Comparison of ENCODE assay signal across 8 cellular contexts in genomic region chr3:47380601-47381316, GRCh38. TPM values are rescaled to one million over a fixed set of nuclear protein-coding genes. Genes with fewer than 3 reads are reported as not detected.
DNase-seq lines count a peak whose midpoint lies in the region; ATAC-seq and TF ChIP-seq lines count a peak whose summit lies in the region.

Gene PTPN23 (plus strand): TSS chr3:47381021. CDS start chr3:47381097, 76 bp downstream.

- DNase-seq in DMS53 (lab: John Stamatoyannopoulos, UW) = peak; percentile 93
- DNase-seq in KG1 (lab: John Stamatoyannopoulos, UW) = peak; percentile 97
- peak; percentile 86 for DNase-seq in Panc1 (ENCODE audit: low read depth, low spot score)
- DNase-seq in activated T-cell treated with anti-CD3 and anti-CD28 coated beads, Interleukin-2, amount 50 U/mL, for 4 hours = peak; percentile 96
- DNase-seq in erythroblast (lab: John Stamatoyannopoulos, UW) = peak; percentile 99
- DNase-seq in stimulated activated CD8-positive, alpha-beta memory T cell treated with anti-CD3 and anti-CD28 coated beads, Interleukin-7, amount 100 ng/mL, for 1 hour (ENCODE audit: low read depth in 2 of 2) = peak; percentile 98

- H3K4me3 ChIP-seq in Panc1 (ENCODE audit: low read depth in 2 of 2, low read length in 2 of 2) (peak within 1 kb of the TSS; percentile 89 to 92), mucosa of stomach (ENCODE audit: low read length) (peak within 1 kb of the TSS; percentile 52)

- intact Hi-C loops in Panc1 (cut with micrococcal nuclease; ENCODE audit: unreplicated experiment) = no loop called here

- TF ChIP-seq CTCF in Panc1 (IDR thresholded peaks at IDR 0.05) = no peak

- peaks cover 6% of the 10 kb centered on the region; the same call in 1 of the 2 replicates for H3K4me1 ChIP-seq in Panc1 (ENCODE audit: control insufficient read depth, insufficient read depth, low read length)
- peaks cover 16% of the 10 kb centered on the region for H3K4me1 ChIP-seq in mucosa of stomach (ENCODE audit: control insufficient read depth, insufficient read depth, low read length)

- CTCF ChIA-PET in Panc1 (lab: Charles Lee) = interaction anchor here (0.5 kb wide), 1 partner anchor 408 kb away, joined by 3 read pairs; no protein-coding TSS in a partner anchor

- TF ChIP-seq POLR2A in erythroblast (IDR thresholded peaks at IDR 0.05; ENCODE audit: low read length) = peak; percentile 96

- H3K4me1 Mint-ChIP-seq in activated T-cell treated with anti-CD3 and anti-CD28 coated beads, Interleukin-2, amount 50 U/mL, for 4 hours (ENCODE audit: low read depth) = peaks cover 51% of the 10 kb centered on the region

- peak within 1 kb of the TSS; percentile 95 for H3K9ac ChIP-seq in mucosa of stomach (ENCODE audit: low read length)

- peak within 1 kb of the TSS; percentile 99 for H3K4me3 Mint-ChIP-seq in activated T-cell treated with anti-CD3 and anti-CD28 coated beads, Interleukin-2, amount 50 U/mL, for 4 hours

- POLR2A ChIA-PET in Panc1 (lab: Charles Lee) = interaction anchor here (0.9 kb wide), 1 partner anchor 85 kb away, joined by 6 read pairs; no protein-coding TSS in a partner anchor

- peaks cover 8% of the 10 kb centered on the region for H3K36me3 Mint-ChIP-seq in activated T-cell treated with anti-CD3 and anti-CD28 coated beads, Interleukin-2, amount 50 U/mL, for 4 hours (ENCODE audit: insufficient read depth)

- H3K27me3 ChIP-seq in Panc1 (ENCODE audit: control insufficient read depth, insufficient read depth, low read length) = no peaks in the 10 kb centered on the region
- H3K27me3 ChIP-seq in mucosa of stomach (ENCODE audit: control insufficient read depth, insufficient read depth, low read length) = no peaks in the 10 kb centered on the region

- no peaks in the 10 kb centered on the region for H3K27me3 Mint-ChIP-seq in activated T-cell treated with anti-CD3 and anti-CD28 coated beads, Interleukin-2, amount 50 U/mL, for 4 hours (ENCODE audit: low read depth)

- H3K9me3 ChIP-seq in Panc1 (ENCODE audit: control insufficient read depth, insufficient read depth, low read depth, low read length) (no peaks in the 10 kb centered on the region), mucosa of stomach (ENCODE audit: control insufficient read depth, low read length) (no peaks in the 10 kb centered on the region)

- H3K36me3 ChIP-seq in Panc1 (ENCODE audit: control insufficient read depth, insufficient read depth, low read length) = no peaks in the 10 kb centered on the region
- H3K36me3 ChIP-seq in mucosa of stomach (ENCODE audit: control insufficient read depth, insufficient read depth, low read length) = no peaks in the 10 kb centered on the region

- in situ Hi-C loops in Panc1 (cut with HindIII; ENCODE audit: low pct_unique_long_range_greater_than_20kb, low sequenced_read_pairs) = no loop called here

- H3K9me3 Mint-ChIP-seq in activated T-cell treated with anti-CD3 and anti-CD28 coated beads, Interleukin-2, amount 50 U/mL, for 4 hours = no peaks in the 10 kb centered on the region

- TSS peak; percentile 90 for BruUV-seq in Panc1 (replicated peaks; lab: Mats Ljungman, UMichigan)

- ATAC-seq in GM21723 (IDR thresholded peaks at IDR 0.05; ENCODE audit: unreplicated experiment) (peak; percentile 81), Panc1 (peak; percentile 93)
- ATAC-seq in activated T-cell treated with anti-CD3 and anti-CD28 coated beads, Interleukin-2, amount 50 U/mL, for 4 hours = peak; percentile 79

- peak within 1 kb of the TSS; percentile 93 for H3K27ac ChIP-seq in Panc1 (ENCODE audit: low read length)

RNA-seq across cellular contexts. Expression of gene PTPN23, which starts in this region (rescaled TPM):
- 35.7 TPM for total RNA-seq in Panc1 (2021; ENCODE audit: unreplicated experiment)
- polyA plus RNA-seq in Panc1 (2012; ENCODE audit: insufficient read length) = 34.6 TPM
- 10 to 100 TPM; 34.9 to 44.8 (median 42.2) TPM for total RNA-seq in activated T-cell treated with anti-CD3 and anti-CD28 coated beads, Interleukin-2, amount 50 U/mL, for 4 hours

Comparison
In these comparisons a context has a peak if more than half of its experiments do, and no peak if none do; other contexts are left out.
1. Peak in every context shown above with its lines: DNase-seq, ATAC-seq, H3K4me3 ChIP-seq and H3K27ac ChIP-seq.